ENCODE assay signal across 34 cellular contexts in genomic region chr1:208254376-208254775, GRCh38. TPM values are rescaled to one million over a fixed set of nuclear protein-coding genes. Genes with fewer than 3 reads are reported as not detected.
DNase-seq lines count a peak whose midpoint lies in the region; ATAC-seq, FAIRE-seq and TF ChIP-seq lines count a peak whose summit lies in the region.
"Had no signal": no experiment of that assay in that cellular context is flagged by ENCODE, and none has a peak within 500 bp of the region (broad histone marks: within the 10 kb centered on the region; RNA-seq: fewer than 3 reads in every experiment).

No MANE protein-coding gene starts in this region.

- H4K20me1 ChIP-seq in astrocyte (ENCODE audit: insufficient read depth, low read length) (no peaks in the 10 kb centered on the region), smooth muscle cell (ENCODE audit: low read depth) (no peaks in the 10 kb centered on the region)

- 30% methylated on average over 1 of the region's 1 CpG for WGBS in smooth muscle cell (ENCODE audit: low lambda C conversion rate)

- H3K4me2 ChIP-seq in astrocyte (ENCODE audit: low read length), result peak overlapping the region; percentile 20
- H3K4me2 ChIP-seq in smooth muscle cell, result peak overlapping the region; percentile 42
- H3K4me2 ChIP-seq: KMS-11 had no signal

- H3K9ac ChIP-seq in astrocyte (ENCODE audit: low read length), result no peak overlapping the region
- H3K9ac ChIP-seq in smooth muscle cell (ENCODE audit: low read depth), result peak overlapping the region; percentile 17
- H3K9ac ChIP-seq: KMS-11 had no signal

- H3K4me3 Mint-ChIP-seq in HFFc6 (peak overlapping the region; percentile 35), astrocyte (ENCODE audit: unreplicated experiment) (no peak overlapping the region)
- H3K4me3 Mint-ChIP-seq: activated CD4-positive, alpha-beta T cell treated with anti-CD3 and anti-CD28 coated beads for 36 hours; activated CD8-positive, alpha-beta T cell treated with anti-CD3 and anti-CD28 coated beads, Interleukin-2, amount 10 ng/mL, durations not matched to agents 7 days and 5 days; activated naive CD4-positive, alpha-beta T cell treated with anti-CD3 and anti-CD28 coated beads, Interleukin-2, amount 10 ng/mL, durations not matched to agents 7 days and 5 days; activated T-helper 17 cell treated with anti-CD3 and anti-CD28 coated beads, Interleukin-2, amount 50 U/mL, for 72 hours; CD14-positive monocyte; nephron; T-helper 2 cell treated with Interferon-gamma antibody and Interleukin-4, amounts not matched to agents 5 μg/mL and 100 μg/mL, for 36 hours had no signal

- H3F3A ChIP-seq in smooth muscle cell (ENCODE audit: low read depth), result peaks cover 18% of the 10 kb centered on the region

- H3K27me3 Mint-ChIP-seq in HFFc6 (ENCODE audit: insufficient read depth) (peaks cover 35% of the 10 kb centered on the region), astrocyte (ENCODE audit: low read depth, unreplicated experiment) (peaks cover 13% of the 10 kb centered on the region)

- H3K4me3 ChIP-seq in astrocyte (ENCODE audit: insufficient read depth, low read depth, low read length) (no peak overlapping the region), smooth muscle cell (no peak overlapping the region)
- H3K4me3 ChIP-seq: cardiac muscle cell, gastrocnemius medialis, HAP-1, lung, mucosa of descending colon, pancreas had no signal

- H3K27ac Mint-ChIP-seq in HFFc6 (no peak overlapping the region; the same call in 1 of the 2 replicates), astrocyte (ENCODE audit: unreplicated experiment) (peak overlapping the region; percentile 86)
- H3K27ac Mint-ChIP-seq: activated CD4-positive, alpha-beta T cell treated with anti-CD3 and anti-CD28 coated beads for 36 hours; activated CD8-positive, alpha-beta T cell treated with anti-CD3 and anti-CD28 coated beads, Interleukin-2, amount 10 ng/mL, durations not matched to agents 7 days and 5 days; activated naive CD4-positive, alpha-beta T cell treated with anti-CD3 and anti-CD28 coated beads, Interleukin-2, amount 10 ng/mL, durations not matched to agents 7 days and 5 days; activated T-helper 17 cell treated with anti-CD3 and anti-CD28 coated beads, Interleukin-2, amount 50 U/mL, for 72 hours; CD14-positive monocyte; nephron; T-helper 2 cell treated with Interferon-gamma antibody and Interleukin-4, amounts not matched to agents 5 μg/mL and 100 μg/mL, for 36 hours had no signal

- H3K9me3 ChIP-seq in astrocyte (ENCODE audit: insufficient read depth, low read depth, low read length) (no peaks in the 10 kb centered on the region), smooth muscle cell (replicated peaks; ENCODE audit: low read depth) (no peaks in the 10 kb centered on the region)
- H3K9me3 ChIP-seq: gastrocnemius medialis, HAP-1, mucosa of descending colon, pancreas had no signal

- no peak overlapping the region for H2AFZ ChIP-seq in astrocyte (ENCODE audit: low read depth, low read length)
- H2AFZ ChIP-seq in smooth muscle cell (ENCODE audit: low read depth), result no peak overlapping the region

- H3K9me3 Mint-ChIP-seq in HFFc6, result peaks cover 2% of the 10 kb centered on the region; the same call in 1 of the 2 replicates
- H3K9me3 Mint-ChIP-seq in astrocyte (ENCODE audit: unreplicated experiment), result no peaks in the 10 kb centered on the region
- H3K9me3 Mint-ChIP-seq: activated naive CD4-positive, alpha-beta T cell treated with anti-CD3 and anti-CD28 coated beads, Interleukin-2, amount 10 ng/mL, durations not matched to agents 7 days and 5 days; activated T-helper 17 cell treated with anti-CD3 and anti-CD28 coated beads, Interleukin-2, amount 50 U/mL, for 72 hours; T-helper 2 cell treated with Interferon-gamma antibody and Interleukin-4, amounts not matched to agents 5 μg/mL and 100 μg/mL, for 36 hours had no signal

- DNase-seq in HFFc6 (peak; percentile 19), astrocyte (ENCODE audit: low read depth) (peak; percentile 69), glomerular visceral epithelial cell (ENCODE audit: extremely low spot score) (peak; percentile 22), smooth muscle cell (lab: John Stamatoyannopoulos, UW; ENCODE audit: unreplicated experiment) (no peak), GDM1 (lab: John Stamatoyannopoulos, UW) (no peak), germinal center (ENCODE audit: low spot score) (no peak)
- DNase-seq: activated CD4-positive, alpha-beta T cell treated with anti-CD3 and anti-CD28 coated beads for 36 hours; activated CD8-positive, alpha-beta T cell treated with anti-CD3 and anti-CD28 coated beads, Interleukin-2, amount 10 ng/mL, durations not matched to agents 7 days and 5 days; activated naive CD4-positive, alpha-beta T cell treated with anti-CD3 and anti-CD28 coated beads, Interleukin-2, amount 10 ng/mL, durations not matched to agents 7 days and 5 days; DMS79; gastrocnemius medialis; hippocampal formation; left cardiac atrium; mucosa of descending colon; NCI-H1417; NCI-H2029 treated with DMSO at 0.1 percent for 48 hours; NCI-H2227 treated with DMSO at 0.1 percent for 48 hours; pancreas; retina; SHP77; stimulated activated CD4-positive, alpha-beta T cell treated with anti-CD3 and anti-CD28 coated beads, Interleukin-1b, Interleukin-23, amount 100 ng/mL, for 48 hours; stimulated activated naive CD4-positive, alpha-beta T cell treated with Interleukin-2 at 50 U/mL for 16 hours had no signal

- H3K27me3 ChIP-seq in astrocyte (ENCODE audit: insufficient read depth, low read length), result peaks cover 7% of the 10 kb centered on the region
- H3K27me3 ChIP-seq in smooth muscle cell (ENCODE audit: low read depth), result no peaks in the 10 kb centered on the region
- H3K27me3 ChIP-seq: cardiac muscle cell, gastrocnemius medialis, pancreas had no signal

- H3K79me2 ChIP-seq in astrocyte (ENCODE audit: insufficient read depth, low read length) (no peaks in the 10 kb centered on the region), smooth muscle cell (ENCODE audit: low read depth) (no peaks in the 10 kb centered on the region)

- no peak for ATAC-seq in GM18502 (IDR thresholded peaks at IDR 0.05; ENCODE audit: poor library complexity, unreplicated experiment)
- ATAC-seq in GM18870 (IDR thresholded peaks at IDR 0.05; ENCODE audit: unreplicated experiment), result no peak
- ATAC-seq: activated CD4-positive, alpha-beta T cell treated with anti-CD3 and anti-CD28 coated beads for 36 hours; activated CD8-positive, alpha-beta T cell treated with anti-CD3 and anti-CD28 coated beads, Interleukin-2, amount 10 ng/mL, durations not matched to agents 7 days and 5 days; activated T-helper 17 cell treated with anti-CD3 and anti-CD28 coated beads, Interleukin-2, amount 50 U/mL, for 72 hours; esophagus mucosa; gastrocnemius medialis; mucosa of descending colon; pancreas had no signal

- H3K27ac ChIP-seq in astrocyte (ENCODE audit: low read depth, low read length) (no peak overlapping the region), smooth muscle cell (ENCODE audit: low read depth) (peak overlapping the region; percentile 82)
- H3K27ac ChIP-seq: cardiac muscle cell, gastrocnemius medialis, KMS-11, pancreas, VCaP had no signal

- H3K36me3 Mint-ChIP-seq in HFFc6 (ENCODE audit: low read depth) (0 out of 2 replicates have a peak, but pooled peaks cover 2% of the 10 kb centered on the region), astrocyte (ENCODE audit: low read depth, unreplicated experiment) (no peaks in the 10 kb centered on the region)
- H3K36me3 Mint-ChIP-seq: activated naive CD4-positive, alpha-beta T cell treated with anti-CD3 and anti-CD28 coated beads, Interleukin-2, amount 10 ng/mL, durations not matched to agents 7 days and 5 days; CD14-positive monocyte had no signal

- H3K4me1 Mint-ChIP-seq in HFFc6 (ENCODE audit: low read depth) (peaks cover 37% of the 10 kb centered on the region), astrocyte (ENCODE audit: low read depth, unreplicated experiment) (peaks cover 37% of the 10 kb centered on the region)
- H3K4me1 Mint-ChIP-seq: activated CD4-positive, alpha-beta T cell treated with anti-CD3 and anti-CD28 coated beads for 36 hours; activated naive CD4-positive, alpha-beta T cell treated with anti-CD3 and anti-CD28 coated beads, Interleukin-2, amount 10 ng/mL, durations not matched to agents 7 days and 5 days; activated T-helper 17 cell treated with anti-CD3 and anti-CD28 coated beads, Interleukin-2, amount 50 U/mL, for 72 hours; CD14-positive monocyte had no signal

- H3K4me1 ChIP-seq in astrocyte (ENCODE audit: insufficient read depth, low read length) (peaks cover 12% of the 10 kb centered on the region), smooth muscle cell (ENCODE audit: low read depth) (peaks cover 30% of the 10 kb centered on the region)
- H3K4me1 ChIP-seq: gastrocnemius medialis, HAP-1 had no signal

- TF ChIP-seq CTCF in HFFc6 (IDR thresholded peaks at IDR 0.05) (no peak), astrocyte (IDR thresholded peaks at IDR 0.05; ENCODE audit: insufficient read depth, low read depth, low read length) (no peak), smooth muscle cell (IDR thresholded peaks at IDR 0.05; ENCODE audit: borderline replicate concordance, insufficient read depth, poor library complexity, severe bottlenecking) (no peak)

- H3K36me3 ChIP-seq in astrocyte (ENCODE audit: insufficient read depth, low read length), result no peaks in the 10 kb centered on the region
- H3K36me3 ChIP-seq in smooth muscle cell (ENCODE audit: low read depth), result no peaks in the 10 kb centered on the region
- H3K36me3 ChIP-seq: cardiac muscle cell, gastrocnemius medialis, HAP-1, pancreas had no signal

- FAIRE-seq in astrocyte (lab: Jason Lieb, UNC), result peak; percentile 59
- FAIRE-seq: pancreas had no signal

RNA-seq across cellular contexts. Expression of gene PLXNA2, which starts 10.2 kb away (rescaled TPM):
- 10 to 100 TPM; 20.9 to 29.9 (median 28.1) TPM for total RNA-seq in HFFc6 (2021; fragmentation: NEBNext Ultra II Directional; extraction: Animal tissue kit (Norgen Biotek cat#: 25700))
- total RNA-seq in astrocyte (16.3 and 17.7 TPM in 2 replicates), smooth muscle cell (8.2 and 12.0 TPM in 2 replicates)
- 8.7 and 15.7 TPM in 2 replicates for polyA plus RNA-seq in smooth muscle cell

Comparison
In these comparisons a context has a peak if more than half of its experiments do, and no peak if none do; other contexts are left out.
1. DNase-seq: peak in HFFc6 (single experiment), astrocyte (single experiment) and glomerular visceral epithelial cell (single experiment); none in smooth muscle cell (single experiment), GDM1 (single experiment) and germinal center (single experiment).